ENCODE assay signal across 1 cellular context in genomic region chr11:12706531-12707499, GRCh38.
TF ChIP-seq lines count a peak whose summit lies in the region.

No MANE protein-coding gene starts in this region.

TF ChIP-seq in K562, 482 proteins besides CTCF, POLR2A, EP300 and RAD21 (continued from another document):
- TF ChIP-seq AFF1 (IDR thresholded peaks at IDR 0.05; ENCODE audit: low read depth in 1 of 2, partially characterized antibody in 2 of 2) (no peak), MLLT1 (IDR thresholded peaks at IDR 0.05) (no peak), PBX2 (CRISPR knock-in tag; IDR thresholded peaks at IDR 0.05; ENCODE audit: low read depth) (no peak), PBX2 (tag; conservative IDR thresholded peaks at IDR 0.05; ENCODE audit: low read depth) (peak; percentile 61), TRIM24 (IDR thresholded peaks at IDR 0.05) (peak in 1 of 2 experiments; percentile 16; a peak in 1 of 4 replicates), RREB1 (CRISPR knock-in tag; IDR thresholded peaks at IDR 0.05) (no peak), DPF2 (IDR thresholded peaks at IDR 0.05) (peak; percentile 67), ESRRA (IDR thresholded peaks at IDR 0.05; ENCODE audit: borderline replicate concordance, low read depth) (peak; percentile 84), CTBP1 (IDR thresholded peaks at IDR 0.05; ENCODE audit: borderline replicate concordance) (peak; percentile 31; the same call in 1 of the 2 replicates), OTX1 (CRISPR knock-in tag; IDR thresholded peaks at IDR 0.05) (no peak), ZNF445 (CRISPR knock-in tag; IDR thresholded peaks at IDR 0.05; ENCODE audit: low read depth) (no peak), ZNF740 (CRISPR knock-in tag; IDR thresholded peaks at IDR 0.05) (no peak), ZNF740 (tag; IDR thresholded peaks at IDR 0.05) (no peak), CREB3 (tag; conservative IDR thresholded peaks at IDR 0.05; ENCODE audit: low read depth) (0 out of 2 replicates have a peak, but pooled peaks have one; percentile 27), FOXJ2 (tag; IDR thresholded peaks at IDR 0.05) (peak; percentile 56; the same call in 1 of the 2 replicates), JUND (IDR thresholded peaks at IDR 0.05; ENCODE audit: borderline replicate concordance, low read depth, low read length) (0 out of 2 replicates have a peak, but pooled peaks have one; percentile 24), JUND (tag; IDR thresholded peaks at IDR 0.05; ENCODE audit: borderline replicate concordance, low read depth, low read length) (peak; percentile 28; the same call in 1 of the 3 replicates), ZNF592 (IDR thresholded peaks at IDR 0.05) (0 out of 2 replicates have a peak, but pooled peaks have one; percentile 35), HDGF (IDR thresholded peaks at IDR 0.05) (no peak), KDM2B (CRISPR knock-in tag; IDR thresholded peaks at IDR 0.05) (no peak), ZNF431 (CRISPR knock-in tag; IDR thresholded peaks at IDR 0.05) (no peak), ZNF184 (CRISPR knock-in tag; IDR thresholded peaks at IDR 0.05) (no peak), POLR2AphosphoS5 (IDR thresholded peaks at IDR 0.05; ENCODE audit: control insufficient read depth, insufficient read depth, low read depth, low read length) (peak; percentile 19; the same call in 1 of the 2 replicates), ZNF274 (IDR thresholded peaks at IDR 0.05; ENCODE audit: borderline replicate concordance, low read depth, low read length) (no peak), NUFIP1 (IDR thresholded peaks at IDR 0.05; ENCODE audit: partially characterized antibody) (no peak), MYC (IDR thresholded peaks at IDR 0.05; ENCODE audit: low read depth, low read length) (peak; percentile 26; the same call in 1 of the 2 replicates), MYC (CRISPR knock-in tag; IDR thresholded peaks at IDR 0.05; ENCODE audit: borderline replicate concordance, low read depth) (no peak), KLF16 (IDR thresholded peaks at IDR 0.05) (no peak)
TF ChIP-seq in K562: peak in this region for 45.
